In the genomic region with DNA sequence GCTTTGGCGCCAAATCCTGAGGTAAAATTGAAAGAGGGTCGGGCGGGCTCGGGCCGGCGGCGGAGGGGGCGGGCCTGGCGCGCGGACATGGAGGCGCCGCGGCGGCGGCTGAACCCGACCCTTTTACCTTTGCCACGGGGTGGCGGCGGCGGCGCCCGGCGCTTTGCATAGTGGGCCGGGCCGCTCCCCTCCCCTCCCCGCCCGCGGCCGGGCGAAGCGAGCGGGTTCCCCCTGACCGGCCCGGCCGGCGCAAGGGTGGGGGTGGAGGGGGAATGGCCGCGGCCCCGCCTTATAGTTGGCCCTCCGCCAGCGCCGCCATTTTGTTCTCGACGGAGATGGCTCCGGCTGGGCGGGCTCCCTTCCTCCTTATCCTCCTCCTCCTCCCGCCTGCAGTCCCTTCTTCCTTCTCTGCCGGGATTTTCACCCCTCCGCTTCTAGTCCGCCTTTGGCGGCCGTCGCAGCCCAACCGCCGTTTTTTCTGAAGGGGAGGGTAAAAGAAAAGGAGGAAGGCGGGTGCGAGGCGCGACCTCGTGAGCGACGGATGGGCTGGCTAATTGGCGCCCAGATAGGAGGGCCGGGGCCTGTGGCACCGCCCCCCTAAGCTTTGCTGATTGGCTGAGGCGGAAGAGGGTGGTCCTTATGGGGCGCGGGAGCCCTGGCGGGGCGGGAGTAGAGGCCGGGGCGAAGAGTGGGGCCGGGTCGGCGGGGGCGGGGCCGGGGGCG, we compare ENCODE assay signal across 1 cellular context.
TF ChIP-seq lines count a peak whose summit lies in the region.

No MANE protein-coding gene starts in this region.

TF ChIP-seq in GM12878, 131 proteins besides CTCF, POLR2A, EP300 and RAD21 (continued from another document and continues in another):
- TF ChIP-seq ZNF274 (IDR thresholded peaks at IDR 0.05; ENCODE audit: insufficient read depth, insufficient read length) (no peak), ZNF384 (IDR thresholded peaks at IDR 0.05; ENCODE audit: borderline replicate concordance, low read depth, low read length) (no peak), RFX5 (IDR thresholded peaks at IDR 0.05; ENCODE audit: low read depth, low read length) (no peak), FOS (IDR thresholded peaks at IDR 0.05; ENCODE audit: borderline replicate concordance, extremely low read depth, insufficient read length) (peak; percentile 45), SIN3A (IDR thresholded peaks at IDR 0.05; ENCODE audit: low read depth, low read length) (peak; percentile 39), KDM1A (IDR thresholded peaks at IDR 0.05; ENCODE audit: borderline replicate concordance) (no peak), MEF2B (IDR thresholded peaks at IDR 0.05; ENCODE audit: partially characterized antibody, poor library complexity, severe bottlenecking) (no peak), DPF2 (IDR thresholded peaks at IDR 0.05) (peak; percentile 94), BHLHE40 (IDR thresholded peaks at IDR 0.05; ENCODE audit: borderline replicate concordance in 1 of 2, low read depth in 2 of 2, low read length in 1 of 2) (peak in 1 of 2 experiments; percentile 59; a peak in 3 of 4 replicates), NR2C1 (IDR thresholded peaks at IDR 0.05) (no peak), RCOR1 (conservative IDR thresholded peaks at IDR 0.05; ENCODE audit: low read depth, low read length) (no peak), SRF (IDR thresholded peaks at IDR 0.05; ENCODE audit: low read depth in 2 of 2, low read length in 2 of 2) (0 out of 4 replicates have a peak, but pooled peaks of 1 of the 2 experiments have one; percentile 2), TCF12 (IDR thresholded peaks at IDR 0.05; ENCODE audit: low read depth, low read length) (0 out of 2 replicates have a peak, but pooled peaks have one; percentile 18), MYC (IDR thresholded peaks at IDR 0.05; ENCODE audit: insufficient read depth, insufficient read length, insufficient replicate concordance, low read length, severe bottlenecking) (no peak), SMAD1 (IDR thresholded peaks at IDR 0.05; ENCODE audit: low read depth, partially characterized antibody) (peak; percentile 97), ESRRA (IDR thresholded peaks at IDR 0.05; ENCODE audit: low read length) (no peak), STAT1 (conservative IDR thresholded peaks at IDR 0.05) (peak; percentile 73; the same call in 1 of the 2 replicates), PAX8 (IDR thresholded peaks at IDR 0.05) (no peak), CBX5 (IDR thresholded peaks at IDR 0.05; ENCODE audit: low read depth) (no peak), RUNX3 (IDR thresholded peaks at IDR 0.05; ENCODE audit: low read length) (peak; percentile 43), JUND (IDR thresholded peaks at IDR 0.05; ENCODE audit: low read depth, low read length) (0 out of 2 replicates have a peak, but pooled peaks have one; percentile 8), CBFB (IDR thresholded peaks at IDR 0.05; ENCODE audit: low read depth) (0 out of 2 replicates have a peak, but pooled peaks have one; percentile 29), BRCA1 (IDR thresholded peaks at IDR 0.05; ENCODE audit: low read depth, low read length) (no peak), NR2F1 (conservative IDR thresholded peaks at IDR 0.05) (peak; percentile 95), YBX1 (IDR thresholded peaks at IDR 0.05) (no peak), KAT2A (conservative IDR thresholded peaks at IDR 0.05; ENCODE audit: control insufficient read depth, low read depth, low read length) (no peak), HDAC2 (IDR thresholded peaks at IDR 0.05) (no peak), JUNB (IDR thresholded peaks at IDR 0.05) (no peak), POLR2AphosphoS5 (IDR thresholded peaks at IDR 0.05; ENCODE audit: low read length) (peak; percentile 68; the same call in 1 of the 2 replicates), GABPA (IDR thresholded peaks at IDR 0.05; ENCODE audit: low read depth) (no peak), FOXM1 (IDR thresholded peaks at IDR 0.05; ENCODE audit: low read depth, low read length) (no peak), CREB1 (IDR thresholded peaks at IDR 0.05; ENCODE audit: low read depth) (no peak)
- TF ChIP-seq, protein P1, sequence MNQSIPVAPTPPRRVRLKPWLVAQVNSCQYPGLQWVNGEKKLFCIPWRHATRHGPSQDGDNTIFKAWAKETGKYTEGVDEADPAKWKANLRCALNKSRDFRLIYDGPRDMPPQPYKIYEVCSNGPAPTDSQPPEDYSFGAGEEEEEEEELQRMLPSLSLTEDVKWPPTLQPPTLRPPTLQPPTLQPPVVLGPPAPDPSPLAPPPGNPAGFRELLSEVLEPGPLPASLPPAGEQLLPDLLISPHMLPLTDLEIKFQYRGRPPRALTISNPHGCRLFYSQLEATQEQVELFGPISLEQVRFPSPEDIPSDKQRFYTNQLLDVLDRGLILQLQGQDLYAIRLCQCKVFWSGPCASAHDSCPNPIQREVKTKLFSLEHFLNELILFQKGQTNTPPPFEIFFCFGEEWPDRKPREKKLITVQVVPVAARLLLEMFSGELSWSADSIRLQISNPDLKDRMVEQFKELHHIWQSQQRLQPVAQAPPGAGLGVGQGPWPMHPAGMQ (IDR thresholded peaks at IDR 0.05; ENCODE audit: borderline replicate concordance) = no peak
- TF ChIP-seq, protein P2, sequence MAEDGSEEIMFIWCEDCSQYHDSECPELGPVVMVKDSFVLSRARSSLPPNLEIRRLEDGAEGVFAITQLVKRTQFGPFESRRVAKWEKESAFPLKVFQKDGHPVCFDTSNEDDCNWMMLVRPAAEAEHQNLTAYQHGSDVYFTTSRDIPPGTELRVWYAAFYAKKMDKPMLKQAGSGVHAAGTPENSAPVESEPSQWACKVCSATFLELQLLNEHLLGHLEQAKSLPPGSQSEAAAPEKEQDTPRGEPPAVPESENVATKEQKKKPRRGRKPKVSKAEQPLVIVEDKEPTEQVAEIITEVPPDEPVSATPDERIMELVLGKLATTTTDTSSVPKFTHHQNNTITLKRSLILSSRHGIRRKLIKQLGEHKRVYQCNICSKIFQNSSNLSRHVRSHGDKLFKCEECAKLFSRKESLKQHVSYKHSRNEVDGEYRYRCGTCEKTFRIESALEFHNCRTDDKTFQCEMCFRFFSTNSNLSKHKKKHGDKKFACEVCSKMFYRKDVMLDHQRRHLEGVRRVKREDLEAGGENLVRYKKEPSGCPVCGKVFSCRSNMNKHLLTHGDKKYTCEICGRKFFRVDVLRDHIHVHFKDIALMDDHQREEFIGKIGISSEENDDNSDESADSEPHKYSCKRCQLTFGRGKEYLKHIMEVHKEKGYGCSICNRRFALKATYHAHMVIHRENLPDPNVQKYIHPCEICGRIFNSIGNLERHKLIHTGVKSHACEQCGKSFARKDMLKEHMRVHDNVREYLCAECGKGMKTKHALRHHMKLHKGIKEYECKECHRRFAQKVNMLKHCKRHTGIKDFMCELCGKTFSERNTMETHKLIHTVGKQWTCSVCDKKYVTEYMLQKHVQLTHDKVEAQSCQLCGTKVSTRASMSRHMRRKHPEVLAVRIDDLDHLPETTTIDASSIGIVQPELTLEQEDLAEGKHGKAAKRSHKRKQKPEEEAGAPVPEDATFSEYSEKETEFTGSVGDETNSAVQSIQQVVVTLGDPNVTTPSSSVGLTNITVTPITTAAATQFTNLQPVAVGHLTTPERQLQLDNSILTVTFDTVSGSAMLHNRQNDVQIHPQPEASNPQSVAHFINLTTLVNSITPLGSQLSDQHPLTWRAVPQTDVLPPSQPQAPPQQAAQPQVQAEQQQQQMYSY (CRISPR knock-in tag; IDR thresholded peaks at IDR 0.05) = no peak
- TF ChIP-seq, protein P3, sequence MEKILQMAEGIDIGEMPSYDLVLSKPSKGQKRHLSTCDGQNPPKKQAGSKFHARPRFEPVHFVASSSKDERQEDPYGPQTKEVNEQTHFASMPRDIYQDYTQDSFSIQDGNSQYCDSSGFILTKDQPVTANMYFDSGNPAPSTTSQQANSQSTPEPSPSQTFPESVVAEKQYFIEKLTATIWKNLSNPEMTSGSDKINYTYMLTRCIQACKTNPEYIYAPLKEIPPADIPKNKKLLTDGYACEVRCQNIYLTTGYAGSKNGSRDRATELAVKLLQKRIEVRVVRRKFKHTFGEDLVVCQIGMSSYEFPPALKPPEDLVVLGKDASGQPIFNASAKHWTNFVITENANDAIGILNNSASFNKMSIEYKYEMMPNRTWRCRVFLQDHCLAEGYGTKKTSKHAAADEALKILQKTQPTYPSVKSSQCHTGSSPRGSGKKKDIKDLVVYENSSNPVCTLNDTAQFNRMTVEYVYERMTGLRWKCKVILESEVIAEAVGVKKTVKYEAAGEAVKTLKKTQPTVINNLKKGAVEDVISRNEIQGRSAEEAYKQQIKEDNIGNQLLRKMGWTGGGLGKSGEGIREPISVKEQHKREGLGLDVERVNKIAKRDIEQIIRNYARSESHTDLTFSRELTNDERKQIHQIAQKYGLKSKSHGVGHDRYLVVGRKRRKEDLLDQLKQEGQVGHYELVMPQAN (conservative IDR thresholded peaks at IDR 0.05) = no peak
- TF ChIP-seq, protein P4, sequence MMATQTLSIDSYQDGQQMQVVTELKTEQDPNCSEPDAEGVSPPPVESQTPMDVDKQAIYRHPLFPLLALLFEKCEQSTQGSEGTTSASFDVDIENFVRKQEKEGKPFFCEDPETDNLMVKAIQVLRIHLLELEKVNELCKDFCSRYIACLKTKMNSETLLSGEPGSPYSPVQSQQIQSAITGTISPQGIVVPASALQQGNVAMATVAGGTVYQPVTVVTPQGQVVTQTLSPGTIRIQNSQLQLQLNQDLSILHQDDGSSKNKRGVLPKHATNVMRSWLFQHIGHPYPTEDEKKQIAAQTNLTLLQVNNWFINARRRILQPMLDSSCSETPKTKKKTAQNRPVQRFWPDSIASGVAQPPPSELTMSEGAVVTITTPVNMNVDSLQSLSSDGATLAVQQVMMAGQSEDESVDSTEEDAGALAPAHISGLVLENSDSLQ (IDR thresholded peaks at IDR 0.05) = peak; percentile 99
- TF ChIP-seq, protein P5, sequence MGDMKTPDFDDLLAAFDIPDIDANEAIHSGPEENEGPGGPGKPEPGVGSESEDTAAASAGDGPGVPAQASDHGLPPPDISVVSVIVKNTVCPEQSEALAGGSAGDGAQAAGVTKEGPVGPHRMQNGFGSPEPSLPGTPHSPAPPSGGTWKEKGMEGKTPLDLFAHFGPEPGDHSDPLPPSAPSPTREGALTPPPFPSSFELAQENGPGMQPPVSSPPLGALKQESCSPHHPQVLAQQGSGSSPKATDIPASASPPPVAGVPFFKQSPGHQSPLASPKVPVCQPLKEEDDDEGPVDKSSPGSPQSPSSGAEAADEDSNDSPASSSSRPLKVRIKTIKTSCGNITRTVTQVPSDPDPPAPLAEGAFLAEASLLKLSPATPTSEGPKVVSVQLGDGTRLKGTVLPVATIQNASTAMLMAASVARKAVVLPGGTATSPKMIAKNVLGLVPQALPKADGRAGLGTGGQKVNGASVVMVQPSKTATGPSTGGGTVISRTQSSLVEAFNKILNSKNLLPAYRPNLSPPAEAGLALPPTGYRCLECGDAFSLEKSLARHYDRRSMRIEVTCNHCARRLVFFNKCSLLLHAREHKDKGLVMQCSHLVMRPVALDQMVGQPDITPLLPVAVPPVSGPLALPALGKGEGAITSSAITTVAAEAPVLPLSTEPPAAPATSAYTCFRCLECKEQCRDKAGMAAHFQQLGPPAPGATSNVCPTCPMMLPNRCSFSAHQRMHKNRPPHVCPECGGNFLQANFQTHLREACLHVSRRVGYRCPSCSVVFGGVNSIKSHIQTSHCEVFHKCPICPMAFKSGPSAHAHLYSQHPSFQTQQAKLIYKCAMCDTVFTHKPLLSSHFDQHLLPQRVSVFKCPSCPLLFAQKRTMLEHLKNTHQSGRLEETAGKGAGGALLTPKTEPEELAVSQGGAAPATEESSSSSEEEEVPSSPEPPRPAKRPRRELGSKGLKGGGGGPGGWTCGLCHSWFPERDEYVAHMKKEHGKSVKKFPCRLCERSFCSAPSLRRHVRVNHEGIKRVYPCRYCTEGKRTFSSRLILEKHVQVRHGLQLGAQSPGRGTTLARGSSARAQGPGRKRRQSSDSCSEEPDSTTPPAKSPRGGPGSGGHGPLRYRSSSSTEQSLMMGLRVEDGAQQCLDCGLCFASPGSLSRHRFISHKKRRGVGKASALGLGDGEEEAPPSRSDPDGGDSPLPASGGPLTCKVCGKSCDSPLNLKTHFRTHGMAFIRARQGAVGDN (IDR thresholded peaks at IDR 0.05) = no peak
- TF ChIP-seq, protein P6, sequence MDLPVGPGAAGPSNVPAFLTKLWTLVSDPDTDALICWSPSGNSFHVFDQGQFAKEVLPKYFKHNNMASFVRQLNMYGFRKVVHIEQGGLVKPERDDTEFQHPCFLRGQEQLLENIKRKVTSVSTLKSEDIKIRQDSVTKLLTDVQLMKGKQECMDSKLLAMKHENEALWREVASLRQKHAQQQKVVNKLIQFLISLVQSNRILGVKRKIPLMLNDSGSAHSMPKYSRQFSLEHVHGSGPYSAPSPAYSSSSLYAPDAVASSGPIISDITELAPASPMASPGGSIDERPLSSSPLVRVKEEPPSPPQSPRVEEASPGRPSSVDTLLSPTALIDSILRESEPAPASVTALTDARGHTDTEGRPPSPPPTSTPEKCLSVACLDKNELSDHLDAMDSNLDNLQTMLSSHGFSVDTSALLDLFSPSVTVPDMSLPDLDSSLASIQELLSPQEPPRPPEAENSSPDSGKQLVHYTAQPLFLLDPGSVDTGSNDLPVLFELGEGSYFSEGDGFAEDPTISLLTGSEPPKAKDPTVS (IDR thresholded peaks at IDR 0.05; ENCODE audit: low read depth, low read length) = no peak
- TF ChIP-seq, protein P7, sequence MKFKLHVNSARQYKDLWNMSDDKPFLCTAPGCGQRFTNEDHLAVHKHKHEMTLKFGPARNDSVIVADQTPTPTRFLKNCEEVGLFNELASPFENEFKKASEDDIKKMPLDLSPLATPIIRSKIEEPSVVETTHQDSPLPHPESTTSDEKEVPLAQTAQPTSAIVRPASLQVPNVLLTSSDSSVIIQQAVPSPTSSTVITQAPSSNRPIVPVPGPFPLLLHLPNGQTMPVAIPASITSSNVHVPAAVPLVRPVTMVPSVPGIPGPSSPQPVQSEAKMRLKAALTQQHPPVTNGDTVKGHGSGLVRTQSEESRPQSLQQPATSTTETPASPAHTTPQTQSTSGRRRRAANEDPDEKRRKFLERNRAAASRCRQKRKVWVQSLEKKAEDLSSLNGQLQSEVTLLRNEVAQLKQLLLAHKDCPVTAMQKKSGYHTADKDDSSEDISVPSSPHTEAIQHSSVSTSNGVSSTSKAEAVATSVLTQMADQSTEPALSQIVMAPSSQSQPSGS (IDR thresholded peaks at IDR 0.05; ENCODE audit: low read length) = no peak
